ENCODE assay signal across 22 cellular contexts in genomic region chr7:120926943-120927346, GRCh38. TPM values are rescaled to one million over a fixed set of nuclear protein-coding genes. Genes with fewer than 3 reads are reported as not detected.
A peak's percentile ranks its signal among the peaks of the same experiment; 100 is the strongest.
DNase-seq lines count a peak whose midpoint lies in the region; ATAC-seq, FAIRE-seq and TF ChIP-seq lines count a peak whose summit lies in the region.
"Had no signal": no experiment of that assay in that cellular context is flagged by ENCODE, and none has a peak within 500 bp of the region (broad histone marks: within the 10 kb centered on the region; RNA-seq: fewer than 3 reads in every experiment).

No MANE protein-coding gene starts in this region.

- TF ChIP-seq POLR2A in breast epithelium (IDR thresholded peaks at IDR 0.05) = no peak

- intact Hi-C loops in mammary epithelial cell (cut with micrococcal nuclease) = no loop called here
- intact Hi-C loops in breast epithelium (cut with DNase I; ENCODE audit: low total_unique reads) = no loop called here
- intact Hi-C loops in upper lobe of right lung (cut with DNase I) = no loop called here

- no peak overlapping the region for H3K4me3 Mint-ChIP-seq in activated naive CD4-positive, alpha-beta T cell treated with anti-CD3 and anti-CD28 coated beads, Interleukin-2, amount 10 ng/mL, durations not matched to agents 7 days and 5 days
- no peak overlapping the region for H3K4me3 Mint-ChIP-seq in natural killer cell treated with Interleukin-12 subunit alpha and Interleukin-12 subunit beta and Interleukin-15 and Interleukin-18, amount 100 ng/mL, for 72 hours
- H3K4me3 Mint-ChIP-seq: stimulated activated naive CD8-positive, alpha-beta T cell treated with anti-CD3 and anti-CD28 coated beads, Interleukin-15, amount 100 ng/mL, for 72 hours had no signal

- H3K36me3 Mint-ChIP-seq in activated naive CD4-positive, alpha-beta T cell treated with anti-CD3 and anti-CD28 coated beads, Interleukin-2, amount 10 ng/mL, durations not matched to agents 7 days and 5 days = no peaks in the 10 kb centered on the region
- no peaks in the 10 kb centered on the region for H3K36me3 Mint-ChIP-seq in natural killer cell treated with Interleukin-12 subunit alpha and Interleukin-12 subunit beta and Interleukin-15 and Interleukin-18, amount 100 ng/mL, for 72 hours

- H3K79me2 ChIP-seq in mammary epithelial cell (ENCODE audit: insufficient read depth, low read length) = no peaks in the 10 kb centered on the region

- H3K36me3 ChIP-seq in mammary epithelial cell (ENCODE audit: insufficient read depth, low read length) (no peaks in the 10 kb centered on the region), breast epithelium (no peaks in the 10 kb centered on the region), bronchial epithelial cell (ENCODE audit: control insufficient read depth, insufficient read depth, low read length) (no peaks in the 10 kb centered on the region), upper lobe of right lung (no peaks in the 10 kb centered on the region)
- H3K36me3 ChIP-seq: BE2C had no signal

- in situ Hi-C loops in mammary epithelial cell (cut with MboI; ENCODE audit: low sequenced_read_pairs in 2 of 2) = no loop called here

- TF ChIP-seq CTCF in mammary epithelial cell (conservative IDR thresholded peaks at IDR 0.05 in 1 of 2, IDR thresholded peaks at IDR 0.05 in 1 of 2; ENCODE audit: extremely low read depth in 1 of 2, insufficient read depth in 1 of 2, low read depth in 1 of 2, low read length in 2 of 2) (no peak), breast epithelium (IDR thresholded peaks at IDR 0.05) (no peak), bronchial epithelial cell (IDR thresholded peaks at IDR 0.05; ENCODE audit: insufficient read depth, low read length, severe bottlenecking) (no peak), upper lobe of right lung (IDR thresholded peaks at IDR 0.05) (no peak)

- no peak overlapping the region for H3K9ac ChIP-seq in mammary epithelial cell (ENCODE audit: insufficient read depth, low read length)

- BruUV-seq in mammary epithelial cell (replicated peaks; lab: Mats Ljungman, UMichigan) = no TSS peak

- no peaks in the 10 kb centered on the region for H3K9me3 Mint-ChIP-seq in activated naive CD4-positive, alpha-beta T cell treated with anti-CD3 and anti-CD28 coated beads, Interleukin-2, amount 10 ng/mL, durations not matched to agents 7 days and 5 days
- H3K9me3 Mint-ChIP-seq in natural killer cell treated with Interleukin-12 subunit alpha and Interleukin-12 subunit beta and Interleukin-15 and Interleukin-18, amount 100 ng/mL, for 72 hours = no peaks in the 10 kb centered on the region
- H3K9me3 Mint-ChIP-seq: stimulated activated naive CD8-positive, alpha-beta T cell treated with anti-CD3 and anti-CD28 coated beads, Interleukin-15, amount 100 ng/mL, for 72 hours had no signal

- no peak overlapping the region for H2AFZ ChIP-seq in mammary epithelial cell (ENCODE audit: low read depth, low read length)

- H3K9me3 ChIP-seq in mammary epithelial cell (replicated peaks; ENCODE audit: insufficient read depth, low read length) (no peaks in the 10 kb centered on the region), breast epithelium (no peaks in the 10 kb centered on the region), upper lobe of right lung (no peaks in the 10 kb centered on the region)
- H3K9me3 ChIP-seq: BE2C had no signal

- no peaks in the 10 kb centered on the region for H4K20me1 ChIP-seq in mammary epithelial cell (ENCODE audit: insufficient read depth, low read length)

- ATAC-seq in HG03432 (IDR thresholded peaks at IDR 0.05; ENCODE audit: unreplicated experiment) = peak; percentile 24
- peak; percentile 51 for ATAC-seq in upper lobe of right lung
- no peak for ATAC-seq in natural killer cell treated with Interleukin-12 subunit alpha and Interleukin-12 subunit beta and Interleukin-15 and Interleukin-18, amount 100 ng/mL, for 72 hours
- ATAC-seq: right cardiac atrium; stimulated activated naive CD8-positive, alpha-beta T cell treated with anti-CD3 and anti-CD28 coated beads, Interleukin-15, amount 100 ng/mL, for 72 hours had no signal

- H3K27ac ChIP-seq in mammary epithelial cell (ENCODE audit: insufficient read depth, low read depth, low read length) = no peak overlapping the region
- H3K27ac ChIP-seq in breast epithelium = no peak overlapping the region
- H3K27ac ChIP-seq in upper lobe of right lung = no peak overlapping the region

- no peak overlapping the region for H3K4me2 ChIP-seq in mammary epithelial cell (ENCODE audit: insufficient read depth, low read depth, low read length)

- no peaks in the 10 kb centered on the region for H3K4me1 Mint-ChIP-seq in activated naive CD4-positive, alpha-beta T cell treated with anti-CD3 and anti-CD28 coated beads, Interleukin-2, amount 10 ng/mL, durations not matched to agents 7 days and 5 days
- no peaks in the 10 kb centered on the region for H3K4me1 Mint-ChIP-seq in natural killer cell treated with Interleukin-12 subunit alpha and Interleukin-12 subunit beta and Interleukin-15 and Interleukin-18, amount 100 ng/mL, for 72 hours (ENCODE audit: low read depth in 2 of 2)
- H3K4me1 Mint-ChIP-seq: stimulated activated naive CD8-positive, alpha-beta T cell treated with anti-CD3 and anti-CD28 coated beads, Interleukin-15, amount 100 ng/mL, for 72 hours had no signal

- H3K4me3 ChIP-seq in mammary epithelial cell (replicated peaks in 1 of 3; ENCODE audit: insufficient read depth in 1 of 3, low read depth in 2 of 3, low read length in 3 of 3) = no peak overlapping the region
- H3K4me3 ChIP-seq in breast epithelium = no peak overlapping the region
- no peak overlapping the region for H3K4me3 ChIP-seq in bronchial epithelial cell (ENCODE audit: low read depth, low read length)
- no peak overlapping the region for H3K4me3 ChIP-seq in upper lobe of right lung

- no peaks in the 10 kb centered on the region for H3K4me1 ChIP-seq in mammary epithelial cell (ENCODE audit: insufficient read depth, low read length)
- H3K4me1 ChIP-seq in breast epithelium = no peaks in the 10 kb centered on the region
- no peaks in the 10 kb centered on the region for H3K4me1 ChIP-seq in upper lobe of right lung
- H3K4me1 ChIP-seq: BE2C had no signal

- H3K27me3 ChIP-seq in mammary epithelial cell (ENCODE audit: insufficient read depth, low read length) = no peaks in the 10 kb centered on the region
- H3K27me3 ChIP-seq in breast epithelium = no peaks in the 10 kb centered on the region
- H3K27me3 ChIP-seq in bronchial epithelial cell (ENCODE audit: control insufficient read depth, insufficient read depth, low read length) = no peaks in the 10 kb centered on the region
- no peaks in the 10 kb centered on the region for H3K27me3 ChIP-seq in upper lobe of right lung

- peaks cover 10% of the 10 kb centered on the region for H3K27me3 Mint-ChIP-seq in activated naive CD4-positive, alpha-beta T cell treated with anti-CD3 and anti-CD28 coated beads, Interleukin-2, amount 10 ng/mL, durations not matched to agents 7 days and 5 days
- peaks cover 8 to 14% of the 10 kb centered on the region in 2 donors for H3K27me3 Mint-ChIP-seq in natural killer cell treated with Interleukin-12 subunit alpha and Interleukin-12 subunit beta and Interleukin-15 and Interleukin-18, amount 100 ng/mL, for 72 hours

- H3K27ac Mint-ChIP-seq in activated naive CD4-positive, alpha-beta T cell treated with anti-CD3 and anti-CD28 coated beads, Interleukin-2, amount 10 ng/mL, durations not matched to agents 7 days and 5 days = no peak overlapping the region
- no peak overlapping the region for H3K27ac Mint-ChIP-seq in natural killer cell treated with Interleukin-12 subunit alpha and Interleukin-12 subunit beta and Interleukin-15 and Interleukin-18, amount 100 ng/mL, for 72 hours
- H3K27ac Mint-ChIP-seq: stimulated activated naive CD8-positive, alpha-beta T cell treated with anti-CD3 and anti-CD28 coated beads, Interleukin-15, amount 100 ng/mL, for 72 hours had no signal

- CTCF ChIA-PET in mammary epithelial cell (lab: Charles Lee; ENCODE audit: low non-redundant PET) = no interaction called here
- CTCF ChIA-PET in activated naive CD4-positive, alpha-beta T cell treated with anti-CD3 and anti-CD28 coated beads, Interleukin-2, amount 10 ng/mL, durations not matched to agents 7 days and 5 days (lab: Charles Lee) = interaction anchor here (0.6 kb wide), 1 partner anchor 318 kb away, joined by 3 read pairs; no protein-coding TSS in a partner anchor

- no peak for FAIRE-seq in bronchial epithelial cell (lab: Jason Lieb, UNC)
- FAIRE-seq: D721Med had no signal

- dilution Hi-C loops in mammary epithelial cell (cut with HindIII; ENCODE audit: low sequenced_read_pairs) = no loop called here

- DNase-seq in mammary epithelial cell (peak; percentile 20), breast epithelium (ENCODE audit: low spot score in 2 of 2) (no peak), bronchial epithelial cell (ENCODE audit: low read depth) (peak; percentile 65), upper lobe of right lung (no peak), NCI-H2081 treated with DMSO at 0.1 percent for 48 hours (lab: John Stamatoyannopoulos, UW) (no peak)
- DNase-seq in activated naive CD4-positive, alpha-beta T cell treated with anti-CD3 and anti-CD28 coated beads, Interleukin-2, amount 10 ng/mL, durations not matched to agents 7 days and 5 days = no peak
- no peak for DNase-seq in natural killer cell treated with Interleukin-12 subunit alpha and Interleukin-12 subunit beta and Interleukin-15 and Interleukin-18, amount 100 ng/mL, for 72 hours (ENCODE audit: low spot score)
- DNase-seq: 8988T; activated CD4-positive, CD25-positive, alpha-beta regulatory T cell treated with anti-CD3 and anti-CD28 coated beads, Interleukin-2, amount 50 U/mL, for 72 hours; activated gamma-delta T cell treated with Interleukin-2 at 50 U/mL for 16 hours; aorta; BE2C; hypothalamus; IMR-90; NCI-H2029; NCI-H524 treated with DMSO at 0.1 percent for 48 hours; occipital lobe; OCI-M1; right cardiac atrium; stimulated activated naive CD8-positive, alpha-beta T cell treated with anti-CD3 and anti-CD28 coated beads, Interleukin-15, amount 100 ng/mL, for 72 hours had no signal

- 9% methylated on average over 2 of the region's 2 CpGs for WGBS in mammary epithelial cell (ENCODE audit: low coverage, missing lambda C conversion rate)

RNA-seq across cellular contexts. Expression of gene ING3, which starts 23.6 kb away (rescaled TPM):
- total RNA-seq in mammary epithelial cell (10 to 100 TPM; 11.7 TPM), breast epithelium (10 to 100 TPM; 14.6 to 19.0 (median 19.0) TPM), bronchial epithelial cell (6.5 and 10.8 TPM in 2 replicates), upper lobe of right lung (17.9 TPM)
- 7.3 TPM for polyA plus RNA-seq in mammary epithelial cell
- 4.1 TPM for polyA minus RNA-seq in mammary epithelial cell
- total RNA-seq in natural killer cell treated with Interleukin-12 subunit alpha and Interleukin-12 subunit beta and Interleukin-15 and Interleukin-18, amount 100 ng/mL, for 72 hours = 10 to 100 TPM; 20.3 to 32.2 TPM

Comparison
In these comparisons a context has a peak if more than half of its experiments do, and no peak if none do; other contexts are left out.
1. DNase-seq: peak in mammary epithelial cell (single experiment) and bronchial epithelial cell (single experiment); none in breast epithelium (0 of 2), upper lobe of right lung (single experiment), activated naive CD4-positive, alpha-beta T cell treated with anti-CD3 and anti-CD28 coated beads, Interleukin-2, amount 10 ng/mL, durations not matched to agents 7 days and 5 days (single experiment), NCI-H2081 treated with DMSO at 0.1 percent for 48 hours (single experiment) and natural killer cell treated with Interleukin-12 subunit alpha and Interleukin-12 subunit beta and Interleukin-15 and Interleukin-18, amount 100 ng/mL, for 72 hours (single experiment).
2. ATAC-seq: peak in HG03432 (single experiment) and upper lobe of right lung (single experiment); none in natural killer cell treated with Interleukin-12 subunit alpha and Interleukin-12 subunit beta and Interleukin-15 and Interleukin-18, amount 100 ng/mL, for 72 hours (0 of 2).